8 cellular contexts compared by ENCODE assay signal in genomic region chr19:2739602-2740313, GRCh38. TPM values are rescaled to one million over a fixed set of nuclear protein-coding genes. Genes with fewer than 3 reads are reported as not detected.
DNase-seq lines count a peak whose midpoint lies in the region; ATAC-seq and TF ChIP-seq lines count a peak whose summit lies in the region.

A gene with protein sequence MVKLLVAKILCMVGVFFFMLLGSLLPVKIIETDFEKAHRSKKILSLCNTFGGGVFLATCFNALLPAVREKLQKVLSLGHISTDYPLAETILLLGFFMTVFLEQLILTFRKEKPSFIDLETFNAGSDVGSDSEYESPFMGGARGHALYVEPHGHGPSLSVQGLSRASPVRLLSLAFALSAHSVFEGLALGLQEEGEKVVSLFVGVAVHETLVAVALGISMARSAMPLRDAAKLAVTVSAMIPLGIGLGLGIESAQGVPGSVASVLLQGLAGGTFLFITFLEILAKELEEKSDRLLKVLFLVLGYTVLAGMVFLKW (minus strand): TSS chr19:2740017. CDS start chr19:2737257, 2,760 bp downstream.

- intact Hi-C loops in CD8-positive, alpha-beta T cell (cut with DNase I, micrococcal nuclease) = loop anchor here (1.0 kb wide), 5 partner anchors 10 to 503 kb away; partner anchors contain the start of genes GNG7 (in 2 of the 2), SGTA (in 2 of the 2), PLEKHJ1 (in 1 of the 2) and SF3A2 (in 1 of the 2)
- intact Hi-C loops in lower lobe of right lung (cut with DNase I) = no loop called here

- no peaks in the 10 kb centered on the region for H3K36me3 ChIP-seq in CD8-positive, alpha-beta T cell (ENCODE audit: insufficient read depth, low read length)
- peaks cover 20% of the 10 kb centered on the region for H3K36me3 ChIP-seq in lower lobe of right lung

- H3K9me3 Mint-ChIP-seq in CD8-positive, alpha-beta T cell = no peaks in the 10 kb centered on the region
- no peaks in the 10 kb centered on the region for H3K9me3 Mint-ChIP-seq in activated CD8-positive, alpha-beta T cell treated with anti-CD3 and anti-CD28 coated beads, Interleukin-2, amount 10 ng/mL, durations not matched to agents 7 days and 5 days (ENCODE audit: insufficient read depth)

- H3K4me3 ChIP-seq in CD8-positive, alpha-beta T cell (ENCODE audit: low read depth, low read length) = peak within 1 kb of the TSS; percentile 93
- peak within 1 kb of the TSS; percentile 99 for H3K4me3 ChIP-seq in lower lobe of right lung

- no peak within 1 kb of the TSS for H3K27ac Mint-ChIP-seq in CD8-positive, alpha-beta T cell
- peak within 1 kb of the TSS; percentile 78 for H3K27ac Mint-ChIP-seq in activated CD8-positive, alpha-beta T cell treated with anti-CD3 and anti-CD28 coated beads, Interleukin-2, amount 10 ng/mL, durations not matched to agents 7 days and 5 days

- peaks cover 9% of the 10 kb centered on the region for H3K4me1 ChIP-seq in CD8-positive, alpha-beta T cell (ENCODE audit: insufficient read depth, low read length)
- H3K4me1 ChIP-seq in lower lobe of right lung = peaks cover 15% of the 10 kb centered on the region

- peak within 1 kb of the TSS; percentile 86 for H3K4me3 Mint-ChIP-seq in CD8-positive, alpha-beta T cell
- H3K4me3 Mint-ChIP-seq in activated CD8-positive, alpha-beta T cell treated with anti-CD3 and anti-CD28 coated beads, Interleukin-2, amount 10 ng/mL, durations not matched to agents 7 days and 5 days = peak within 1 kb of the TSS; percentile 90

- no peak for TF ChIP-seq CTCF in CD8-positive, alpha-beta T cell (IDR thresholded peaks at IDR 0.05)
- TF ChIP-seq CTCF in lower lobe of right lung (IDR thresholded peaks at IDR 0.05) = peak; percentile 28

- peaks cover 29% of the 10 kb centered on the region for H3K36me3 Mint-ChIP-seq in CD8-positive, alpha-beta T cell
- peaks cover 28% of the 10 kb centered on the region for H3K36me3 Mint-ChIP-seq in activated CD8-positive, alpha-beta T cell treated with anti-CD3 and anti-CD28 coated beads, Interleukin-2, amount 10 ng/mL, durations not matched to agents 7 days and 5 days (ENCODE audit: low read depth)

- no peaks in the 10 kb centered on the region for H3K27me3 ChIP-seq in CD8-positive, alpha-beta T cell (ENCODE audit: insufficient read depth, low read length)
- no peaks in the 10 kb centered on the region for H3K27me3 ChIP-seq in lower lobe of right lung (ENCODE audit: low read depth)

- H3K9me3 ChIP-seq in CD8-positive, alpha-beta T cell (ENCODE audit: low read length) = no peaks in the 10 kb centered on the region
- no peaks in the 10 kb centered on the region for H3K9me3 ChIP-seq in lower lobe of right lung

- CTCF ChIA-PET in CD8-positive, alpha-beta T cell (lab: Charles Lee) = interaction anchor here (0.9 to 2.7 kb wide), 3 partner anchors 9 to 103 kb away, joined by 3 to 11 read pairs (median 8); no protein-coding TSS in a partner anchor
- CTCF ChIA-PET in activated CD8-positive, alpha-beta T cell treated with anti-CD3 and anti-CD28 coated beads, Interleukin-2, amount 10 ng/mL, durations not matched to agents 7 days and 5 days (lab: Charles Lee) = interaction anchor here (1.2 to 2.6 kb wide), 3 partner anchors 10 to 211 kb away, joined by 5 to 10 read pairs (median 5); no protein-coding TSS in a partner anchor

- peak; percentile 100 for ATAC-seq in CD8-positive, alpha-beta T cell
- ATAC-seq in GM19467 (IDR thresholded peaks at IDR 0.05; ENCODE audit: unreplicated experiment) (peak; percentile 95), lower lobe of right lung (peak; percentile 100)
- ATAC-seq in activated CD8-positive, alpha-beta T cell treated with anti-CD3 and anti-CD28 coated beads, Interleukin-2, amount 10 ng/mL, durations not matched to agents 7 days and 5 days = peak; percentile 100

- peak; percentile 98 to 99 (median 99) for DNase-seq in CD8-positive, alpha-beta T cell
- DNase-seq in HS-5 (ENCODE audit: low read depth) (peak; percentile 95), NK-92 (lab: John Stamatoyannopoulos, UW; ENCODE audit: unreplicated experiment) (peak; percentile 82), lower lobe of right lung (peak; percentile 96)
- peak; percentile 99 for DNase-seq in activated CD8-positive, alpha-beta T cell treated with anti-CD3 and anti-CD28 coated beads, Interleukin-2, amount 10 ng/mL, durations not matched to agents 7 days and 5 days
- peak; percentile 100 for DNase-seq in effector CD4-positive, alpha-beta T cell
- peak; percentile 98 to 99 (median 98) for DNase-seq in stimulated activated CD4-positive, alpha-beta T cell treated with anti-CD3 and anti-CD28 coated beads, TNF-alpha, amount 100 ng/mL, for 1 hour (ENCODE audit: low read depth in 3 of 3, low spot score in 1 of 3)

- peak within 1 kb of the TSS; percentile 38 for H3K27ac ChIP-seq in CD8-positive, alpha-beta T cell (ENCODE audit: low read depth, low read length)
- peak within 1 kb of the TSS; percentile 78 for H3K27ac ChIP-seq in lower lobe of right lung

- H3K27me3 Mint-ChIP-seq in CD8-positive, alpha-beta T cell (ENCODE audit: low read depth) = peaks cover 15% of the 10 kb centered on the region
- H3K27me3 Mint-ChIP-seq in activated CD8-positive, alpha-beta T cell treated with anti-CD3 and anti-CD28 coated beads, Interleukin-2, amount 10 ng/mL, durations not matched to agents 7 days and 5 days (ENCODE audit: low read depth) = peaks cover 6% of the 10 kb centered on the region

- POLR2A ChIA-PET in CD8-positive, alpha-beta T cell (lab: Charles Lee) = interaction anchor here (1.3 kb wide), 1 partner anchor 44 kb away, joined by 4 read pairs; the partner anchor contains the start of gene SGTA
- POLR2A ChIA-PET in activated CD8-positive, alpha-beta T cell treated with anti-CD3 and anti-CD28 coated beads, Interleukin-2, amount 10 ng/mL, durations not matched to agents 7 days and 5 days (lab: Charles Lee) = interaction anchor here (1.5 kb wide), 1 partner anchor 10 kb away, joined by 3 read pairs; no protein-coding TSS in a partner anchor

- peaks cover 24% of the 10 kb centered on the region for H3K4me1 Mint-ChIP-seq in CD8-positive, alpha-beta T cell (ENCODE audit: low read depth)
- H3K4me1 Mint-ChIP-seq in activated CD8-positive, alpha-beta T cell treated with anti-CD3 and anti-CD28 coated beads, Interleukin-2, amount 10 ng/mL, durations not matched to agents 7 days and 5 days (ENCODE audit: low read depth) = peaks cover 17% of the 10 kb centered on the region

RNA-seq across cellular contexts. Expression of the gene that starts here (rescaled TPM):
- 10 to 100 TPM; 11.7 to 12.0 TPM for total RNA-seq in CD8-positive, alpha-beta T cell
- 10 to 100 TPM; 28.1 to 38.2 TPM for total RNA-seq in activated CD8-positive, alpha-beta T cell treated with anti-CD3 and anti-CD28 coated beads, Interleukin-2, amount 10 ng/mL, durations not matched to agents 7 days and 5 days
- total RNA-seq in lower lobe of right lung = 24.4 TPM

Comparison
In these comparisons a context has a peak if more than half of its experiments do, and no peak if none do; other contexts are left out.
1. Peak in every context shown above with its lines: DNase-seq, ATAC-seq, H3K4me3 ChIP-seq and H3K27ac ChIP-seq.